Comparison of ENCODE assay signal across 8 cellular contexts in genomic region chr9:133030317-133031129, GRCh38. TPM values are rescaled to one million over a fixed set of nuclear protein-coding genes. Genes with fewer than 3 reads are reported as not detected.
DNase-seq lines count a peak whose midpoint lies in the region; ATAC-seq and TF ChIP-seq lines count a peak whose summit lies in the region.

GTF3C5 (plus strand) TSS chr9:133030997; CDS start chr9:133031012, 15 bp downstream.

- no peaks in the 10 kb centered on the region for H4K20me1 ChIP-seq in KMS-11 (ENCODE audit: insufficient read depth)

- H3K27ac ChIP-seq in KMS-11 (peak within 1 kb of the TSS; percentile 58), Peyer's patch (peak within 1 kb of the TSS; percentile 87 to 94 (median 92)), muscle layer of colon (ENCODE audit: low read depth, low read length) (peak within 1 kb of the TSS; percentile 93)

- H3K9me3 ChIP-seq in Peyer's patch, result no peaks in the 10 kb centered on the region
- H3K9me3 ChIP-seq in muscle layer of colon (ENCODE audit: low read length), result no peaks in the 10 kb centered on the region

- H3K4me1 ChIP-seq in KMS-11 (ENCODE audit: low read depth, poor library complexity, severe bottlenecking) (peaks cover 9% of the 10 kb centered on the region), Peyer's patch (peaks cover 4 to 26% (median 16%) of the 10 kb centered on the region in 4 donors), muscle layer of colon (ENCODE audit: insufficient read depth, low read length) (peaks cover 35% of the 10 kb centered on the region)

- H3K4me3 ChIP-seq in KMS-11 (IDR thresholded peaks at IDR 0.05; ENCODE audit: insufficient read depth, low read depth, low read length) (no peak within 1 kb of the TSS), Peyer's patch (peak within 1 kb of the TSS; percentile 66 to 99 (median 87)), muscle layer of colon (ENCODE audit: low read depth in 1 of 2, low read length in 2 of 2) (peak within 1 kb of the TSS; percentile 98 to 99)

- ATAC-seq in GM21737 (IDR thresholded peaks at IDR 0.05; ENCODE audit: unreplicated experiment) (peak; percentile 94), esophagus mucosa (peak; percentile 99)

- H3K36me3 ChIP-seq in KMS-11 (ENCODE audit: insufficient read depth), result no peaks in the 10 kb centered on the region
- H3K36me3 ChIP-seq in Peyer's patch, result no peaks in the 10 kb centered on the region
- peaks cover 7% of the 10 kb centered on the region for H3K36me3 ChIP-seq in muscle layer of colon (ENCODE audit: insufficient read depth, low read length)

- H3K4me2 ChIP-seq in KMS-11, result peak within 1 kb of the TSS; percentile 76

- H3K9ac ChIP-seq in KMS-11 (peak within 1 kb of the TSS; percentile 71), muscle layer of colon (ENCODE audit: low read length) (peak within 1 kb of the TSS; percentile 95)

- H2AFZ ChIP-seq in KMS-11 (ENCODE audit: low read depth), result peak within 1 kb of the TSS; percentile 79

- TF ChIP-seq CTCF in KMS-11 (conservative IDR thresholded peaks at IDR 0.05; ENCODE audit: low read depth, low read length) (no peak; the same call in 1 of the 2 replicates), Peyer's patch (IDR thresholded peaks at IDR 0.05) (peak in 4 of 6 experiments; percentile 0 to 34 (median 26))

- DNase-seq in DMS53 treated with DMSO at 0.1 percent for 48 hours (lab: John Stamatoyannopoulos, UW; ENCODE audit: unreplicated experiment) (peak; percentile 98), Peyer's patch (peak; percentile 93 to 97 (median 94))
- DNase-seq in activated T-cell treated with anti-CD3 and anti-CD28 coated beads, Interleukin-2, amount 50 U/mL, for 48 hours, result peak; percentile 92
- peak; percentile 75 for DNase-seq in stimulated activated CD8-positive, alpha-beta memory T cell treated with anti-CD3 and anti-CD28 coated beads, Interleukin-7, amount 100 ng/mL, for 24 hours (ENCODE audit: low read depth)

- TF ChIP-seq POLR2A in Peyer's patch (IDR thresholded peaks at IDR 0.05), result peak; percentile 62 to 69

- H3K27me3 ChIP-seq in KMS-11 (ENCODE audit: insufficient read depth, low read depth) (no peaks in the 10 kb centered on the region), Peyer's patch (no peaks in the 10 kb centered on the region), muscle layer of colon (ENCODE audit: control insufficient read depth in 1 of 2, insufficient read depth in 2 of 2, low read length in 2 of 2) (no peaks in the 10 kb centered on the region)

- H3K79me2 ChIP-seq in KMS-11 (ENCODE audit: insufficient read depth, low read depth), result peaks cover 46% of the 10 kb centered on the region

RNA-seq across cellular contexts. Expression of gene GTF3C5, which starts in this region (rescaled TPM):
- total RNA-seq in Peyer's patch (100 to 1,000 TPM in 1 of 4 donors, 10 to 100 TPM in 3; 63.7 to 103 (median 73.5) TPM), esophagus mucosa (33.6 TPM)
